Comparison of ENCODE assay signal across 15 cellular contexts in genomic region chr1:235588916-235589515, GRCh38.
DNase-seq lines count a peak whose midpoint lies in the region; TF ChIP-seq lines count a peak whose summit lies in the region.
"Had no signal": no experiment of that assay in that cellular context is flagged by ENCODE, and none has a peak within 500 bp of the region (broad histone marks: within the 10 kb centered on the region; RNA-seq: fewer than 3 reads in every experiment).

No MANE protein-coding gene starts in this region.

- BruUV-seq in MCF 10A (replicated peaks; lab: Mats Ljungman, UMichigan) = no TSS peak

- no peaks in the 10 kb centered on the region for H3K27me3 Mint-ChIP-seq in MCF 10A (ENCODE audit: insufficient read depth, unreplicated experiment)

- TF ChIP-seq POLR2A in breast epithelium (IDR thresholded peaks at IDR 0.05) = no peak
- no peak for TF ChIP-seq POLR2A in uterus (IDR thresholded peaks at IDR 0.05)
- TF ChIP-seq POLR2A in thyroid gland (IDR thresholded peaks at IDR 0.05) = no peak

- 75% methylated on average over 12 of the region's 12 CpGs for WGBS in hepatocyte (ENCODE audit: low lambda C conversion rate, missing lambda C conversion rate)
- 87 to 95% methylated on average over 12 of the region's 12 CpGs for WGBS in thyroid gland, 2 donors

- peaks cover 4% of the 10 kb centered on the region for H3K36me3 Mint-ChIP-seq in MCF 10A (ENCODE audit: insufficient read depth, unreplicated experiment)

- no peaks in the 10 kb centered on the region for H3K79me2 ChIP-seq in hepatocyte

- H3K4me3 ChIP-seq in breast epithelium (no peak overlapping the region), hepatocyte (no peak overlapping the region), uterus (no peak overlapping the region), thyroid gland (replicated peaks in 1 of 3) (no peak overlapping the region)
- H3K4me3 ChIP-seq: heart right ventricle, sigmoid colon had no signal

- DNase-seq in MCF 10A (ENCODE audit: unreplicated experiment) (peak; percentile 91), breast epithelium (ENCODE audit: low spot score in 2 of 2) (no peak), SHP77 (lab: John Stamatoyannopoulos, UW) (peak; percentile 79 to 91), hepatocyte (ENCODE audit: low spot score) (peak; percentile 40), uterus (peak; percentile 35 to 57), thyroid gland (no peak), NCI-H2029 (lab: John Stamatoyannopoulos, UW) (no peak)
- no peak for DNase-seq in activated CD8-positive, alpha-beta memory T cell treated with anti-CD3 and anti-CD28 coated beads, Interleukin-2, amount 50 U/mL, for 48 hours
- DNase-seq: activated CD4-positive, CD25-positive, alpha-beta regulatory T cell treated with anti-CD3 and anti-CD28 coated beads, Interleukin-2, amount 50 U/mL, for 72 hours; activated naive CD4-positive, alpha-beta T cell; heart right ventricle; NCI-H1105; Right ventricle myocardium superior; sigmoid colon had no signal

- no peaks in the 10 kb centered on the region for H4K20me1 ChIP-seq in hepatocyte (ENCODE audit: insufficient read depth, poor library complexity, severe bottlenecking)

- POLR2A ChIA-PET in MCF 10A (lab: Yijun Ruan, JAX) = interaction anchor here (0.7 to 1.2 kb wide), 5 partner anchors 12 to 269 kb away, joined by 3 to 8 read pairs (median 5); partner anchors contain the start of gene B3GALNT2

- peaks cover 15% of the 10 kb centered on the region for H3K4me1 Mint-ChIP-seq in MCF 10A (ENCODE audit: insufficient read depth, unreplicated experiment)
- H3K4me1 Mint-ChIP-seq: B cell had no signal

- no peaks in the 10 kb centered on the region for H3K27me3 ChIP-seq in breast epithelium
- no peaks in the 10 kb centered on the region for H3K27me3 ChIP-seq in hepatocyte
- H3K27me3 ChIP-seq in uterus = no peaks in the 10 kb centered on the region
- no peaks in the 10 kb centered on the region for H3K27me3 ChIP-seq in thyroid gland
- H3K27me3 ChIP-seq: sigmoid colon had no signal

- no peak overlapping the region for H3K4me3 Mint-ChIP-seq in MCF 10A (ENCODE audit: unreplicated experiment)
- H3K4me3 Mint-ChIP-seq: B cell had no signal

- H3K4me1 ChIP-seq in breast epithelium = no peaks in the 10 kb centered on the region
- no peaks in the 10 kb centered on the region for H3K4me1 ChIP-seq in hepatocyte (ENCODE audit: insufficient read depth)
- no peaks in the 10 kb centered on the region for H3K4me1 ChIP-seq in uterus
- no peaks in the 10 kb centered on the region for H3K4me1 ChIP-seq in thyroid gland
- H3K4me1 ChIP-seq: heart right ventricle had no signal

- TF ChIP-seq CTCF in MCF 10A (IDR thresholded peaks at IDR 0.05; ENCODE audit: unreplicated experiment) (no peak), breast epithelium (IDR thresholded peaks at IDR 0.05) (no peak), hepatocyte (IDR thresholded peaks at IDR 0.05; ENCODE audit: poor library complexity) (no peak), uterus (IDR thresholded peaks at IDR 0.05) (no peak), thyroid gland (IDR thresholded peaks at IDR 0.05) (no peak)

- H3K9me3 ChIP-seq in breast epithelium (peaks cover 0 to 22% of the 10 kb centered on the region in 2 donors), hepatocyte (ENCODE audit: low read depth) (no peaks in the 10 kb centered on the region), uterus (no peaks in the 10 kb centered on the region), thyroid gland (no peaks in the 10 kb centered on the region)
- H3K9me3 ChIP-seq: heart right ventricle, sigmoid colon had no signal

- H3K36me3 ChIP-seq in breast epithelium = no peaks in the 10 kb centered on the region
- H3K36me3 ChIP-seq in hepatocyte (replicated peaks; ENCODE audit: insufficient read depth, low read depth) = no peaks in the 10 kb centered on the region
- H3K36me3 ChIP-seq in uterus = no peaks in the 10 kb centered on the region
- H3K36me3 ChIP-seq in thyroid gland = no peaks in the 10 kb centered on the region
- H3K36me3 ChIP-seq: heart right ventricle, sigmoid colon had no signal

- no peaks in the 10 kb centered on the region for H3K9me2 ChIP-seq in hepatocyte (replicated peaks; ENCODE audit: insufficient read depth)

- intact Hi-C loops in MCF 10A (cut with micrococcal nuclease) = no loop called here
- intact Hi-C loops in breast epithelium (cut with DNase I; ENCODE audit: low total_unique reads) = no loop called here
- intact Hi-C loops in uterus (cut with DNase I; ENCODE audit: low total_unique reads) = no loop called here
- intact Hi-C loops in thyroid gland (cut with DNase I) = no loop called here

- no peak overlapping the region for H3K27ac ChIP-seq in breast epithelium
- H3K27ac ChIP-seq in hepatocyte = no peak overlapping the region
- peak overlapping the region in 1 of 2 donors; percentile 2 for H3K27ac ChIP-seq in uterus
- no peak overlapping the region for H3K27ac ChIP-seq in thyroid gland
- H3K27ac ChIP-seq: heart right ventricle, sigmoid colon had no signal

- H3K27ac Mint-ChIP-seq in MCF 10A (ENCODE audit: low read depth, unreplicated experiment) = peak overlapping the region; percentile 78
- H3K27ac Mint-ChIP-seq: B cell had no signal

- H2AFZ ChIP-seq in hepatocyte = no peak overlapping the region

- no peak overlapping the region for H3K4me2 ChIP-seq in hepatocyte

- CTCF ChIA-PET in MCF 10A (lab: Yijun Ruan, JAX) = interaction anchor here (0.6 to 2.3 kb wide), 8 partner anchors 9 to 383 kb away, joined by 3 to 13 read pairs (median 4); no protein-coding TSS in a partner anchor

- no peaks in the 10 kb centered on the region for H3K9me3 Mint-ChIP-seq in MCF 10A (ENCODE audit: unreplicated experiment)

Comparison
In these comparisons a context has a peak if more than half of its experiments do, and no peak if none do; other contexts are left out.
1. DNase-seq: peak in MCF 10A (single experiment), SHP77 (2 of 2), hepatocyte (single experiment) and uterus (2 of 2); none in breast epithelium (0 of 2), thyroid gland (0 of 2), NCI-H2029 (single experiment) and activated CD8-positive, alpha-beta memory T cell treated with anti-CD3 and anti-CD28 coated beads, Interleukin-2, amount 50 U/mL, for 48 hours (single experiment).